ENCODE assay signal across 15 cellular contexts in the genomic region with DNA sequence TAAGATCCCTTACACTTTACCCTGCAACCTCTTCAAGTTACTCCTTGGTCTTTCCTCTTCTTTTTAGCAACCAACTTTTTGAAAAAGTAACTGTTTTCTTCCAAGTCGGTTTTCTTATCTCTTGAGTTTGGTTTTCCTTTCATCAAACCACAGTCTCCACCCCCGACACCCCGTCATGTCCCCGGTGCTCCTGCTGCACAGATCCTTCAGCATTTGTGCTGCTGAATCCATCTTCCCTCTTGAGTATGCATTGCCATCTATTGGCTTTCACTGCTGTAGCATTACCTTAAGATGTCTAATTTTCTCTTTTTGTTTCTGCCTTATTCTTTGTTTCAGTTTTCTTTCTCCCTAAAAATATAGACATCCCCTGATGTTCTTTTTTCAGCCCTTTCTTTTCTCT.
"Had no signal": no experiment of that assay in that cellular context is flagged by ENCODE, and none has a peak within 500 bp of the region (broad histone marks: within the 10 kb centered on the region; RNA-seq: fewer than 3 reads in every experiment).

No MANE protein-coding gene starts in this region.

- H3K9me3 Mint-ChIP-seq: activated B cell treated with CpG ODN at 0.5 μM for 24 hours; activated naive CD4-positive, alpha-beta T cell treated with anti-CD3 and anti-CD28 coated beads for 36 hours had no signal

- H3K27ac Mint-ChIP-seq: activated B cell treated with CpG ODN at 0.5 μM for 24 hours; activated naive CD4-positive, alpha-beta T cell treated with anti-CD3 and anti-CD28 coated beads for 36 hours; memory B cell; natural killer cell treated with Interleukin-12 subunit alpha and Interleukin-12 subunit beta and Interleukin-15 and Interleukin-18, amount 100 ng/mL, for 72 hours; progenitor cell of endocrine pancreas; stimulated activated naive B cell treated with anti-CD40 and anti-IgM and Interleukin-4, amounts not matched to agents 10 μg/mL and 1 μg/mL and 100 μg/mL, for 72 hours had no signal

- H3K4me1 Mint-ChIP-seq: activated B cell treated with CpG ODN at 0.5 μM for 24 hours, memory B cell had no signal

- H3K4me3 Mint-ChIP-seq: activated B cell treated with CpG ODN at 0.5 μM for 24 hours; activated naive CD4-positive, alpha-beta T cell treated with anti-CD3 and anti-CD28 coated beads for 36 hours; memory B cell; natural killer cell treated with Interleukin-12 subunit alpha and Interleukin-12 subunit beta and Interleukin-15 and Interleukin-18, amount 100 ng/mL, for 72 hours; stimulated activated naive B cell treated with anti-CD40 and anti-IgM and Interleukin-4, amounts not matched to agents 10 μg/mL and 1 μg/mL and 100 μg/mL, for 72 hours had no signal

- H3K27me3 Mint-ChIP-seq: progenitor cell of endocrine pancreas had no signal

- DNase-seq: activated B cell treated with CpG ODN at 0.5 μM for 24 hours; activated naive CD4-positive, alpha-beta T cell treated with anti-CD3 and anti-CD28 coated beads for 36 hours; central memory CD4-positive, alpha-beta T cell; cortex of kidney; effector CD8-positive, alpha-beta T cell; heart left ventricle; nucleus accumbens; right cardiac atrium; spleen; stimulated activated CD4-positive, alpha-beta T cell treated with anti-CD3 and anti-CD28 coated beads, Interleukin-1b, Interleukin-23, amount 100 ng/mL, for 48 hours; stimulated activated naive B cell treated with anti-CD40 and anti-IgM and Interleukin-4, amounts not matched to agents 10 μg/mL and 1 μg/mL and 100 μg/mL, for 72 hours; T-helper 9 cell had no signal
